8 cellular contexts compared by ENCODE assay signal in genomic region chr6:7572213-7572943, GRCh38.
"Had no signal": no experiment of that assay in that cellular context is flagged by ENCODE, and none has a peak within 500 bp of the region (broad histone marks: within the 10 kb centered on the region; RNA-seq: fewer than 3 reads in every experiment).

No MANE protein-coding gene starts in this region.

- H3K4me3 ChIP-seq: GM23248, HAP-1 had no signal

- H3K9me3 ChIP-seq: HAP-1 had no signal

- H2AFZ ChIP-seq: GM23248 had no signal

- ATAC-seq: HCT116 had no signal

- H3K9ac ChIP-seq: GM23248 had no signal

- DNase-seq: GM23248, GOT3, H7, HFFc6, KG1 had no signal

- H3K4me1 ChIP-seq: HAP-1 had no signal

- H3K27ac ChIP-seq: GM23248, HL-60 had no signal
